ENCODE assay signal across 20 cellular contexts in the genomic region with DNA sequence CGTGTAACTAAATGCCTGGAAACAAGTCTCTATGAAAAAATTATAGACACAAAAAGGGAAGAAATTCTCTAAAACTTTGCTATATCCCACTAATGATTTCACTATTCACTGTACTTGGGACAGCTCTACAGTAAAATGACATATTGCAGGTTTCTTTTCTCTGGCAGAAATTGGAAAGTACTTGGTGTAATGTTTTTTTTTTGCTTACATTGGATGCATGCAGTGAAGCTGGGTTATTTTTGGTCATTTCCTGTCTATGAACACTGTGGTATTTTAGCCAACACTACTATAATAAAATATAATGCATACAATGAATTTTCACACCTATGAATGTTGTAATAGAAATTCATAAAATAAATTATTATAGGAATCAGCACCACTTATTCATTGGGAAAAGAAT.
"Had no signal": no experiment of that assay in that cellular context is flagged by ENCODE, and none has a peak within 500 bp of the region (broad histone marks: within the 10 kb centered on the region; RNA-seq: fewer than 3 reads in every experiment).

No MANE protein-coding gene starts in this region.

- H3K4me3 Mint-ChIP-seq: activated CD8-positive, alpha-beta memory T cell treated with anti-CD3 and anti-CD28 coated beads, Interleukin-2, amount 10 ng/mL, durations not matched to agents 7 days and 5 days; activated naive CD8-positive, alpha-beta T cell; activated T-cell treated with anti-CD3 and anti-CD28 coated beads, Interleukin-2, amount 50 U/mL, for 24 hours; immature natural killer cell; naive B cell; T-cell had no signal

- H3K4me1 ChIP-seq: breast epithelium, thyroid gland had no signal

- H3K4me3 ChIP-seq: breast epithelium, lung, SK-N-MC, thyroid gland had no signal

- H3K4me1 Mint-ChIP-seq: activated CD8-positive, alpha-beta memory T cell treated with anti-CD3 and anti-CD28 coated beads, Interleukin-2, amount 10 ng/mL, durations not matched to agents 7 days and 5 days; immature natural killer cell; naive B cell; T-cell had no signal

- H3K9me3 ChIP-seq: breast epithelium, neutrophil, thyroid gland had no signal

- H3K36me3 ChIP-seq: breast epithelium, neutrophil, thyroid gland had no signal

- DNase-seq: activated CD4-positive, alpha-beta T cell treated with anti-CD3 and anti-CD28 coated beads, Interleukin-2, amount 50 U/mL, for 4 hours; activated CD4-positive, CD25-positive, alpha-beta regulatory T cell treated with anti-CD3 and anti-CD28 coated beads, Interleukin-2, amount 50 U/mL, for 72 hours; activated CD8-positive, alpha-beta memory T cell treated with anti-CD3 and anti-CD28 coated beads, Interleukin-2, amount 10 ng/mL, durations not matched to agents 7 days and 5 days; activated effector memory CD4-positive, alpha-beta T cell treated with anti-CD3 and anti-CD28 coated beads, Interleukin-2, amount 50 U/mL, for 16 hours; activated T-cell treated with anti-CD3 and anti-CD28 coated beads, Interleukin-2, amount 50 U/mL, for 24 hours; anterior cingulate cortex; foreskin melanocyte; immature natural killer cell; left cardiac atrium; naive B cell; stimulated activated CD4-positive, alpha-beta T cell treated with anti-CD3 and anti-CD28 coated beads, Interleukin-12 subunit alpha, Interleukin-12 subunit beta, amount 100 ng/mL, for 4 hours; stimulated activated CD4-positive, alpha-beta T cell treated with anti-CD3 and anti-CD28 coated beads, Interleukin-2, amount 100 ng/mL, for 24 hours; T-cell; T-helper 9 cell; thyroid gland had no signal

- H3K27ac Mint-ChIP-seq: activated CD8-positive, alpha-beta memory T cell treated with anti-CD3 and anti-CD28 coated beads, Interleukin-2, amount 10 ng/mL, durations not matched to agents 7 days and 5 days; activated naive CD8-positive, alpha-beta T cell; activated T-cell treated with anti-CD3 and anti-CD28 coated beads, Interleukin-2, amount 50 U/mL, for 24 hours; immature natural killer cell; naive B cell; T-cell had no signal

- H3K27me3 ChIP-seq: breast epithelium, neutrophil, thyroid gland had no signal

- H3K36me3 Mint-ChIP-seq: activated CD8-positive, alpha-beta memory T cell treated with anti-CD3 and anti-CD28 coated beads, Interleukin-2, amount 10 ng/mL, durations not matched to agents 7 days and 5 days had no signal

- H3K27ac ChIP-seq: breast epithelium, neutrophil, SK-N-MC, thyroid gland had no signal
